Comparison of ENCODE assay signal across 1 cellular context in the genomic region with DNA sequence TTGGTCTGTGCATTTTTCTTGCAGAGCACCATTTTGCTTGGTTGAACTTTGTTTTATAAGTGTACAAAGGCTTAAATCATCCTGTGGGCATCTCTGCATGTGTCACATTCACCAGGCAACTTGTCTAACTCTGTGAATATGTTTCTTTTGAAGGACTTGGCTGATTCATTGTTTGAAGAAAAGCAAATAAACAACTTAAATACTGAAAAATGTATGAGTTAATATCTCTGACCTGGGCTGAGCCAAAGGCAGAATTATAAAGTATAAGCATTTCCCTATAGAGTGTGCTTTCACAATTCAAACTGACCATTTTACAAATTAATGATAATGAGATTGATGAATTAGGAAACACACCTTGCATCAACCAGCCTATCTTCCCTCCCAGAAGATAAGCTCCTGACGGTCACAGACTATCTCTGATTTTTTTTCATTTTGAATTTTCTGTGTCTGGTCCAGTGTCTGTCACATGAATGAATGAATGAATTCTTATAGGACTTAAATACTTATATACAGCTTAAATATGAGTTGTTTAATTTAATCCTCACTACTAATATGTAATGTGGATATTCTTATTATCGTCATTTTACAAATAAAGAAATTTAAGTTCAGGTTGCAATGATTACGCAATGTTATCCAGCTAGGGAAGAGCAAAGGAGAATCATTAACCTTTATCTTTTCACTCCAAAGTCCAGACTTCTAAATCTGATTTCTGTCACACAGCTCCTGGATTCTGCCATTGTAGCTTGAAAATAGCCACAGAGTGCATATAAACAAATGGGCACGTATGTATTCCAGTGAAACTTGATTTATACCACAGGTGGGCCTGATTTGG.
A peak's percentile ranks its signal among the peaks of the same experiment; 100 is the strongest.
TF ChIP-seq lines count a peak whose summit lies in the region.

No MANE protein-coding gene starts in this region.

TF ChIP-seq in HepG2, 621 proteins besides CTCF, POLR2A, EP300 and RAD21 (continued from another document and continues in another):
- TF ChIP-seq, protein P1, sequence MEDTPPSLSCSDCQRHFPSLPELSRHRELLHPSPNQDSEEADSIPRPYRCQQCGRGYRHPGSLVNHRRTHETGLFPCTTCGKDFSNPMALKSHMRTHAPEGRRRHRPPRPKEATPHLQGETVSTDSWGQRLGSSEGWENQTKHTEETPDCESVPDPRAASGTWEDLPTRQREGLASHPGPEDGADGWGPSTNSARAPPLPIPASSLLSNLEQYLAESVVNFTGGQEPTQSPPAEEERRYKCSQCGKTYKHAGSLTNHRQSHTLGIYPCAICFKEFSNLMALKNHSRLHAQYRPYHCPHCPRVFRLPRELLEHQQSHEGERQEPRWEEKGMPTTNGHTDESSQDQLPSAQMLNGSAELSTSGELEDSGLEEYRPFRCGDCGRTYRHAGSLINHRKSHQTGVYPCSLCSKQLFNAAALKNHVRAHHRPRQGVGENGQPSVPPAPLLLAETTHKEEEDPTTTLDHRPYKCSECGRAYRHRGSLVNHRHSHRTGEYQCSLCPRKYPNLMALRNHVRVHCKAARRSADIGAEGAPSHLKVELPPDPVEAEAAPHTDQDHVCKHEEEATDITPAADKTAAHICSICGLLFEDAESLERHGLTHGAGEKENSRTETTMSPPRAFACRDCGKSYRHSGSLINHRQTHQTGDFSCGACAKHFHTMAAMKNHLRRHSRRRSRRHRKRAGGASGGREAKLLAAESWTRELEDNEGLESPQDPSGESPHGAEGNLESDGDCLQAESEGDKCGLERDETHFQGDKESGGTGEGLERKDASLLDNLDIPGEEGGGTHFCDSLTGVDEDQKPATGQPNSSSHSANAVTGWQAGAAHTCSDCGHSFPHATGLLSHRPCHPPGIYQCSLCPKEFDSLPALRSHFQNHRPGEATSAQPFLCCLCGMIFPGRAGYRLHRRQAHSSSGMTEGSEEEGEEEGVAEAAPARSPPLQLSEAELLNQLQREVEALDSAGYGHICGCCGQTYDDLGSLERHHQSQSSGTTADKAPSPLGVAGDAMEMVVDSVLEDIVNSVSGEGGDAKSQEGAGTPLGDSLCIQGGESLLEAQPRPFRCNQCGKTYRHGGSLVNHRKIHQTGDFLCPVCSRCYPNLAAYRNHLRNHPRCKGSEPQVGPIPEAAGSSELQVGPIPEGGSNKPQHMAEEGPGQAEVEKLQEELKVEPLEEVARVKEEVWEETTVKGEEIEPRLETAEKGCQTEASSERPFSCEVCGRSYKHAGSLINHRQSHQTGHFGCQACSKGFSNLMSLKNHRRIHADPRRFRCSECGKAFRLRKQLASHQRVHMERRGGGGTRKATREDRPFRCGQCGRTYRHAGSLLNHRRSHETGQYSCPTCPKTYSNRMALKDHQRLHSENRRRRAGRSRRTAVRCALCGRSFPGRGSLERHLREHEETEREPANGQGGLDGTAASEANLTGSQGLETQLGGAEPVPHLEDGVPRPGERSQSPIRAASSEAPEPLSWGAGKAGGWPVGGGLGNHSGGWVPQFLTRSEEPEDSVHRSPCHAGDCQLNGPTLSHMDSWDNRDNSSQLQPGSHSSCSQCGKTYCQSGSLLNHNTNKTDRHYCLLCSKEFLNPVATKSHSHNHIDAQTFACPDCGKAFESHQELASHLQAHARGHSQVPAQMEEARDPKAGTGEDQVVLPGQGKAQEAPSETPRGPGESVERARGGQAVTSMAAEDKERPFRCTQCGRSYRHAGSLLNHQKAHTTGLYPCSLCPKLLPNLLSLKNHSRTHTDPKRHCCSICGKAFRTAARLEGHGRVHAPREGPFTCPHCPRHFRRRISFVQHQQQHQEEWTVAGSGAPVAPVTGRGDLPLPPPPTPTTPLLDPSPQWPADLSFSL (CRISPR knock-in tag; IDR thresholded peaks at IDR 0.05), result no peak
- TF ChIP-seq ZNF367 (CRISPR knock-in tag; IDR thresholded peaks at IDR 0.05; ENCODE audit: borderline replicate concordance), result no peak
- TF ChIP-seq GZF1 (CRISPR knock-in tag; IDR thresholded peaks at IDR 0.05), result no peak
- TF ChIP-seq CBX5 (CRISPR knock-in tag; IDR thresholded peaks at IDR 0.05; ENCODE audit: borderline replicate concordance), result no peak
- peak; percentile 61 for TF ChIP-seq SAP130 (CRISPR knock-in tag; IDR thresholded peaks at IDR 0.05; ENCODE audit: low read depth)
- TF ChIP-seq KDM6A (CRISPR knock-in tag; IDR thresholded peaks at IDR 0.05; ENCODE audit: low read depth), result no peak
- TF ChIP-seq, protein P2, sequence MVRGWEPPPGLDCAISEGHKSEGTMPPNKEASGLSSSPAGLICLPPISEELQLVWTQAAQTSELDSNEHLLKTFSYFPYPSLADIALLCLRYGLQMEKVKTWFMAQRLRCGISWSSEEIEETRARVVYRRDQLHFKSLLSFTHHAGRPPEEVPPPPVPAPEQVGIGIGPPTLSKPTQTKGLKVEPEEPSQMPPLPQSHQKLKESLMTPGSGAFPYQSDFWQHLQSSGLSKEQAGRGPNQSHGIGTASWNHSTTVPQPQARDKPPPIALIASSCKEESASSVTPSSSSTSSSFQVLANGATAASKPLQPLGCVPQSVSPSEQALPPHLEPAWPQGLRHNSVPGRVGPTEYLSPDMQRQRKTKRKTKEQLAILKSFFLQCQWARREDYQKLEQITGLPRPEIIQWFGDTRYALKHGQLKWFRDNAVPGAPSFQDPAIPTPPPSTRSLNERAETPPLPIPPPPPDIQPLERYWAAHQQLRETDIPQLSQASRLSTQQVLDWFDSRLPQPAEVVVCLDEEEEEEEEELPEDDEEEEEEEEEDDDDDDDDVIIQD (CRISPR knock-in tag; IDR thresholded peaks at IDR 0.05; ENCODE audit: low read depth), result peak; percentile 63; the same call in 1 of the 2 replicates
- TF ChIP-seq FOXA1 (IDR thresholded peaks at IDR 0.05), result no peak
- 0 out of 2 replicates have a peak, but pooled peaks have one; percentile 39 for TF ChIP-seq FOXA1 (CRISPR knock-in tag; IDR thresholded peaks at IDR 0.05)
- 0 out of 2 replicates have a peak, but pooled peaks have one; percentile 39 for TF ChIP-seq ZNF331 (CRISPR knock-in tag; IDR thresholded peaks at IDR 0.05)
- peak; percentile 35; the same call in 1 of the 2 replicates for TF ChIP-seq ZNF33A (CRISPR knock-in tag; IDR thresholded peaks at IDR 0.05; ENCODE audit: borderline replicate concordance)
- no peak for TF ChIP-seq ZNF615 (CRISPR knock-in tag; IDR thresholded peaks at IDR 0.05; ENCODE audit: borderline replicate concordance)
- TF ChIP-seq ZNF326 (CRISPR knock-in tag; IDR thresholded peaks at IDR 0.05; ENCODE audit: borderline replicate concordance), result no peak
- no peak for TF ChIP-seq MTA3 (CRISPR knock-in tag; IDR thresholded peaks at IDR 0.05)
- TF ChIP-seq PITX1 (CRISPR knock-in tag; IDR thresholded peaks at IDR 0.05), result peak; percentile 64; the same call in 1 of the 2 replicates
- TF ChIP-seq EHMT2 (IDR thresholded peaks at IDR 0.05; ENCODE audit: borderline replicate concordance, low read depth, low read length), result peak; percentile 51; the same call in 1 of the 2 replicates
- TF ChIP-seq, protein P3, sequence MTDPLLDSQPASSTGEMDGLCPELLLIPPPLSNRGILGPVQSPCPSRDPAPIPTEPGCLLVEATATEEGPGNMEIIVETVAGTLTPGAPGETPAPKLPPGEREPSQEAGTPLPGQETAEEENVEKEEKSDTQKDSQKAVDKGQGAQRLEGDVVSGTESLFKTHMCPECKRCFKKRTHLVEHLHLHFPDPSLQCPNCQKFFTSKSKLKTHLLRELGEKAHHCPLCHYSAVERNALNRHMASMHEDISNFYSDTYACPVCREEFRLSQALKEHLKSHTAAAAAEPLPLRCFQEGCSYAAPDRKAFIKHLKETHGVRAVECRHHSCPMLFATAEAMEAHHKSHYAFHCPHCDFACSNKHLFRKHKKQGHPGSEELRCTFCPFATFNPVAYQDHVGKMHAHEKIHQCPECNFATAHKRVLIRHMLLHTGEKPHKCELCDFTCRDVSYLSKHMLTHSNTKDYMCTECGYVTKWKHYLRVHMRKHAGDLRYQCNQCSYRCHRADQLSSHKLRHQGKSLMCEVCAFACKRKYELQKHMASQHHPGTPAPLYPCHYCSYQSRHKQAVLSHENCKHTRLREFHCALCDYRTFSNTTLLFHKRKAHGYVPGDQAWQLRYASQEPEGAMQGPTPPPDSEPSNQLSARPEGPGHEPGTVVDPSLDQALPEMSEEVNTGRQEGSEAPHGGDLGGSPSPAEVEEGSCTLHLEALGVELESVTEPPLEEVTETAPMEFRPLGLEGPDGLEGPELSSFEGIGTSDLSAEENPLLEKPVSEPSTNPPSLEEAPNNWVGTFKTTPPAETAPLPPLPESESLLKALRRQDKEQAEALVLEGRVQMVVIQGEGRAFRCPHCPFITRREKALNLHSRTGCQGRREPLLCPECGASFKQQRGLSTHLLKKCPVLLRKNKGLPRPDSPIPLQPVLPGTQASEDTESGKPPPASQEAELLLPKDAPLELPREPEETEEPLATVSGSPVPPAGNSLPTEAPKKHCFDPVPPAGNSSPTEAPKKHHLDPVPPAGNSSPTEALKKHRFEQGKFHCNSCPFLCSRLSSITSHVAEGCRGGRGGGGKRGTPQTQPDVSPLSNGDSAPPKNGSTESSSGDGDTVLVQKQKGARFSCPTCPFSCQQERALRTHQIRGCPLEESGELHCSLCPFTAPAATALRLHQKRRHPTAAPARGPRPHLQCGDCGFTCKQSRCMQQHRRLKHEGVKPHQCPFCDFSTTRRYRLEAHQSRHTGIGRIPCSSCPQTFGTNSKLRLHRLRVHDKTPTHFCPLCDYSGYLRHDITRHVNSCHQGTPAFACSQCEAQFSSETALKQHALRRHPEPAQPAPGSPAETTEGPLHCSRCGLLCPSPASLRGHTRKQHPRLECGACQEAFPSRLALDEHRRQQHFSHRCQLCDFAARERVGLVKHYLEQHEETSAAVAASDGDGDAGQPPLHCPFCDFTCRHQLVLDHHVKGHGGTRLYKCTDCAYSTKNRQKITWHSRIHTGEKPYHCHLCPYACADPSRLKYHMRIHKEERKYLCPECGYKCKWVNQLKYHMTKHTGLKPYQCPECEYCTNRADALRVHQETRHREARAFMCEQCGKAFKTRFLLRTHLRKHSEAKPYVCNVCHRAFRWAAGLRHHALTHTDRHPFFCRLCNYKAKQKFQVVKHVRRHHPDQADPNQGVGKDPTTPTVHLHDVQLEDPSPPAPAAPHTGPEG (CRISPR knock-in tag; IDR thresholded peaks at IDR 0.05), result no peak
- peak; percentile 78 for TF ChIP-seq NCOA2 (CRISPR knock-in tag; IDR thresholded peaks at IDR 0.05)
- TF ChIP-seq RBM22 (optimal IDR thresholded peaks at IDR 0.05; ENCODE audit: low read length), result no peak
- peak; percentile 69; the same call in 1 of the 2 replicates for TF ChIP-seq ZNF644 (CRISPR knock-in tag; IDR thresholded peaks at IDR 0.05; ENCODE audit: low read depth)
- no peak for TF ChIP-seq ZNF672 (CRISPR knock-in tag; IDR thresholded peaks at IDR 0.05)
- TF ChIP-seq ZNF781 (CRISPR knock-in tag; IDR thresholded peaks at IDR 0.05; ENCODE audit: borderline replicate concordance, not compliant biosample characterization), result no peak
- TF ChIP-seq NCOR1 (IDR thresholded peaks at IDR 0.05; ENCODE audit: borderline replicate concordance, low read length), result peak; percentile 99
- TF ChIP-seq SMC3 (IDR thresholded peaks at IDR 0.05; ENCODE audit: low read length), result peak; percentile 60; the same call in 1 of the 2 replicates
- peak; percentile 21; the same call in 1 of the 2 replicates for TF ChIP-seq TBX3 (IDR thresholded peaks at IDR 0.05; ENCODE audit: borderline replicate concordance)
- no peak for TF ChIP-seq ZNF225 (CRISPR knock-in tag; IDR thresholded peaks at IDR 0.05)
- TF ChIP-seq GATAD2A (CRISPR knock-in tag; IDR thresholded peaks at IDR 0.05), result peak; percentile 66
- TF ChIP-seq, protein P4, sequence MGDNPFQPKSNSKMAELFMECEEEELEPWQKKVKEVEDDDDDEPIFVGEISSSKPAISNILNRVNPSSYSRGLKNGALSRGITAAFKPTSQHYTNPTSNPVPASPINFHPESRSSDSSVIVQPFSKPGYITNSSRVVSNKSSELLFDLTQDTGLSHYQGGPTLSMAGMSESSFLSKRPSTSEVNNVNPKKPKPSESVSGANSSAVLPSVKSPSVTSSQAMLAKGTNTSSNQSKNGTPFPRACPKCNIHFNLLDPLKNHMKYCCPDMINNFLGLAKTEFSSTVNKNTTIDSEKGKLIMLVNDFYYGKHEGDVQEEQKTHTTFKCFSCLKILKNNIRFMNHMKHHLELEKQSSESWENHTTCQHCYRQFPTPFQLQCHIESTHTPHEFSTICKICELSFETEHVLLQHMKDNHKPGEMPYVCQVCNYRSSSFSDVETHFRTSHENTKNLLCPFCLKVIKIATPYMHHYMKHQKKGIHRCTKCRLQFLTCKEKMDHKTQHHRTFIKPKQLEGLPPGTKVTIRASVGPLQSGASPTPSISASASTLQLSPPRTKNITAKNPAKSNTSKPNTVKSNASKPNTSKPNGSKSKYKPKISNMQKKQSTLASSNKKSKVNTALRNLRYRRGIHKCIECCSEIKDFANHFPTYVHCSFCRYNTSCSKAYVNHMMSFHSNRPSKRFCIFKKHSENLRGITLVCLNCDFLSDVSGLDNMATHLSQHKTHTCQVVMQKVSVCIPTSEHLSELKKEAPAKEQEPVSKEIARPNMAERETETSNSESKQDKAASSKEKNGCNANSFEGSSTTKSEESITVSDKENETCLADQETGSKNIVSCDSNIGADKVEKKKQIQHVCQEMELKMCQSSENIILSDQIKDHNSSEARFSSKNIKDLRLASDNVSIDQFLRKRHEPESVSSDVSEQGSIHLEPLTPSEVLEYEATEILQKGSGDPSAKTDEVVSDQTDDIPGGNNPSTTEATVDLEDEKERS (CRISPR knock-in tag; IDR thresholded peaks at IDR 0.05), result no peak
- TF ChIP-seq HDAC2 (CRISPR knock-in tag; IDR thresholded peaks at IDR 0.05), result peak; percentile 52; the same call in 1 of the 2 replicates
- TF ChIP-seq, protein P5, sequence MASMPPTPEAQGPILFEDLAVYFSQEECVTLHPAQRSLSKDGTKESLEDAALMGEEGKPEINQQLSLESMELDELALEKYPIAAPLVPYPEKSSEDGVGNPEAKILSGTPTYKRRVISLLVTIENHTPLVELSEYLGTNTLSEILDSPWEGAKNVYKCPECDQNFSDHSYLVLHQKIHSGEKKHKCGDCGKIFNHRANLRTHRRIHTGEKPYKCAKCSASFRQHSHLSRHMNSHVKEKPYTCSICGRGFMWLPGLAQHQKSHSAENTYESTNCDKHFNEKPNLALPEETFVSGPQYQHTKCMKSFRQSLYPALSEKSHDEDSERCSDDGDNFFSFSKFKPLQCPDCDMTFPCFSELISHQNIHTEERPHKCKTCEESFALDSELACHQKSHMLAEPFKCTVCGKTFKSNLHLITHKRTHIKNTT (CRISPR knock-in tag; IDR thresholded peaks at IDR 0.05), result no peak
- TF ChIP-seq ZKSCAN8 (CRISPR knock-in tag; IDR thresholded peaks at IDR 0.05; ENCODE audit: borderline replicate concordance), result peak; percentile 41; the same call in 1 of the 2 replicates
- peak; percentile 85 for TF ChIP-seq HNRNPUL1 (IDR thresholded peaks at IDR 0.05; ENCODE audit: low read depth, low read length)
- TF ChIP-seq, protein P6, sequence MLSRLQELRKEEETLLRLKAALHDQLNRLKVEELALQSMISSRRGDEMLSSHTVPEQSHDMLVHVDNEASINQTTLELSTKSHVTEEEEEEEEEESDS (CRISPR knock-in tag; IDR thresholded peaks at IDR 0.05; ENCODE audit: borderline replicate concordance), result no peak
- TF ChIP-seq ZNF670 (CRISPR knock-in tag; IDR thresholded peaks at IDR 0.05; ENCODE audit: borderline replicate concordance), result no peak
- TF ChIP-seq ELF3 (CRISPR knock-in tag; IDR thresholded peaks at IDR 0.05), result 0 out of 2 replicates have a peak, but pooled peaks have one; percentile 22
- TF ChIP-seq LCORL (IDR thresholded peaks at IDR 0.05), result 0 out of 2 replicates have a peak, but pooled peaks have one; percentile 24
- TF ChIP-seq LCORL (CRISPR knock-in tag; IDR thresholded peaks at IDR 0.05), result no peak; the same call in 1 of the 2 replicates
- peak; percentile 69 for TF ChIP-seq ZNF629 (CRISPR knock-in tag; conservative IDR thresholded peaks at IDR 0.05)
- TF ChIP-seq YY1 (IDR thresholded peaks at IDR 0.05; ENCODE audit: insufficient read depth, insufficient replicate concordance, low read depth, low read length), result peak; percentile 32
- no peak for TF ChIP-seq ZNF496 (CRISPR knock-in tag; IDR thresholded peaks at IDR 0.05; ENCODE audit: insufficient replicate concordance)
- peak; percentile 32; the same call in 1 of the 2 replicates for TF ChIP-seq ERF (CRISPR knock-in tag; IDR thresholded peaks at IDR 0.05)
- TF ChIP-seq HOXA3 (CRISPR knock-in tag; IDR thresholded peaks at IDR 0.05), result peak; percentile 21; the same call in 1 of the 2 replicates
- TF ChIP-seq FOXJ3 (CRISPR knock-in tag; IDR thresholded peaks at IDR 0.05; ENCODE audit: borderline replicate concordance), result peak; percentile 34; the same call in 1 of the 2 replicates
